Comparison of ENCODE assay signal across 7 cellular contexts in genomic region chr2:46569061-46569560, GRCh38. TPM values are rescaled to one million over a fixed set of nuclear protein-coding genes. Genes with fewer than 3 reads are reported as not detected.
DNase-seq lines count a peak whose midpoint lies in the region; ATAC-seq lines count a peak whose summit lies in the region.

No MANE protein-coding gene starts in this region.

- H3K27ac ChIP-seq in naive thymus-derived CD4-positive, alpha-beta T cell (ENCODE audit: low read depth, low read length) = no peak overlapping the region

- no peaks in the 10 kb centered on the region for H3K4me1 ChIP-seq in naive thymus-derived CD4-positive, alpha-beta T cell (ENCODE audit: control insufficient read depth in 2 of 2, insufficient read depth in 2 of 2, low read length in 2 of 2)

- peaks cover 3 to 44% (median 12%) of the 10 kb centered on the region in 7 donors for H3K4me1 Mint-ChIP-seq in naive thymus-derived CD4-positive, alpha-beta T cell

- H3K27ac Mint-ChIP-seq in naive thymus-derived CD4-positive, alpha-beta T cell = peak overlapping the region in 1 of 9 donors; percentile 45

- peak overlapping the region in 1 of 10 donors; percentile 29 for H3K4me3 Mint-ChIP-seq in naive thymus-derived CD4-positive, alpha-beta T cell

- peak; percentile 48 for DNase-seq in astrocyte of the hippocampus (ENCODE audit: low read depth, low spot score)
- no peak for DNase-seq in naive thymus-derived CD4-positive, alpha-beta T cell
- DNase-seq in dermis blood vessel endothelial cell = no peak
- DNase-seq in putamen (ENCODE audit: low spot score) = no peak
- no peak for DNase-seq in EL

- no peaks in the 10 kb centered on the region for H3K9me3 ChIP-seq in naive thymus-derived CD4-positive, alpha-beta T cell (ENCODE audit: control insufficient read depth in 2 of 3, low read length in 3 of 3)

- H3K27me3 ChIP-seq in naive thymus-derived CD4-positive, alpha-beta T cell (ENCODE audit: control insufficient read depth in 2 of 2, insufficient read depth in 2 of 2, low read length in 2 of 2) = no peaks in the 10 kb centered on the region

- peaks cover 0 to 23% (median 0%) of the 10 kb centered on the region in 5 donors for H3K36me3 Mint-ChIP-seq in naive thymus-derived CD4-positive, alpha-beta T cell

- H3K27me3 Mint-ChIP-seq in naive thymus-derived CD4-positive, alpha-beta T cell = no peaks in the 10 kb centered on the region

- POLR2A ChIA-PET in naive thymus-derived CD4-positive, alpha-beta T cell (lab: Charles Lee) = interaction anchor here (1.4 kb wide), 1 partner anchor 14 kb away, joined by 4 read pairs; no protein-coding TSS in a partner anchor

- no peak overlapping the region for H3K4me3 ChIP-seq in naive thymus-derived CD4-positive, alpha-beta T cell (ENCODE audit: low read length)

- intact Hi-C loops in naive thymus-derived CD4-positive, alpha-beta T cell (cut with micrococcal nuclease) = no loop called here

- CTCF ChIA-PET in naive thymus-derived CD4-positive, alpha-beta T cell (lab: Charles Lee) = interaction anchor here (1.2 kb wide), 1 partner anchor 24 kb away, joined by 3 read pairs; no protein-coding TSS in a partner anchor

- H3K36me3 ChIP-seq in naive thymus-derived CD4-positive, alpha-beta T cell (ENCODE audit: control insufficient read depth in 2 of 3, insufficient read depth in 3 of 3, low read length in 3 of 3) = no peaks in the 10 kb centered on the region

- no peaks in the 10 kb centered on the region for H3K9me3 Mint-ChIP-seq in naive thymus-derived CD4-positive, alpha-beta T cell

- ATAC-seq in GM19351 (IDR thresholded peaks at IDR 0.05; ENCODE audit: unreplicated experiment) = peak; percentile 80
- peak; percentile 78 for ATAC-seq in HG03280 (IDR thresholded peaks at IDR 0.05; ENCODE audit: unreplicated experiment)
- peak; percentile 82 for ATAC-seq in naive thymus-derived CD4-positive, alpha-beta T cell

RNA-seq across cellular contexts. Expression of gene ATP6V1E2, which starts 26.7 kb away (rescaled TPM):
- 10 to 100 TPM in 3 of 5 experiments, 1 to 10 TPM in 2; 6.4 to 34.1 (median 15.2) TPM for total RNA-seq in naive thymus-derived CD4-positive, alpha-beta T cell
- 10 to 100 TPM in 1 of 2 donors, 1 to 10 TPM in 1; 8.5 to 10.6 TPM for polyA plus RNA-seq in naive thymus-derived CD4-positive, alpha-beta T cell
- 3.3 and 3.7 TPM in 2 replicates for total RNA-seq in dermis blood vessel endothelial cell

RNA-seq across cellular contexts. Expression of gene RHOQ, which starts 26.8 kb away (rescaled TPM):
- 10 to 100 TPM in 4 of 5 experiments, 1 to 10 TPM in 1; 7.1 to 73.1 (median 27.0) TPM for total RNA-seq in naive thymus-derived CD4-positive, alpha-beta T cell
- under 1 TPM; 0.35 to 0.89 TPM for polyA plus RNA-seq in naive thymus-derived CD4-positive, alpha-beta T cell
- 23.0 and 28.8 TPM in 2 replicates for total RNA-seq in dermis blood vessel endothelial cell

RNA-seq across cellular contexts. Expression of gene PIGF, which starts 47.7 kb away (rescaled TPM):
- 10 to 100 TPM; 13.1 to 32.3 (median 21.6) TPM for total RNA-seq in naive thymus-derived CD4-positive, alpha-beta T cell
- polyA plus RNA-seq in naive thymus-derived CD4-positive, alpha-beta T cell = 10 to 100 TPM; 13.1 to 17.8 TPM
- 20.3 and 21.1 TPM in 2 replicates for total RNA-seq in dermis blood vessel endothelial cell

RNA-seq across cellular contexts. Expression of gene CRIPT, which starts 47.9 kb away (rescaled TPM):
- 10 to 100 TPM; 12.7 to 24.7 (median 15.7) TPM for total RNA-seq in naive thymus-derived CD4-positive, alpha-beta T cell
- polyA plus RNA-seq in naive thymus-derived CD4-positive, alpha-beta T cell = 1 to 10 TPM; 7.5 to 8.9 TPM
- total RNA-seq in dermis blood vessel endothelial cell = 14.3 and 21.8 TPM in 2 replicates
